In the genomic region with DNA sequence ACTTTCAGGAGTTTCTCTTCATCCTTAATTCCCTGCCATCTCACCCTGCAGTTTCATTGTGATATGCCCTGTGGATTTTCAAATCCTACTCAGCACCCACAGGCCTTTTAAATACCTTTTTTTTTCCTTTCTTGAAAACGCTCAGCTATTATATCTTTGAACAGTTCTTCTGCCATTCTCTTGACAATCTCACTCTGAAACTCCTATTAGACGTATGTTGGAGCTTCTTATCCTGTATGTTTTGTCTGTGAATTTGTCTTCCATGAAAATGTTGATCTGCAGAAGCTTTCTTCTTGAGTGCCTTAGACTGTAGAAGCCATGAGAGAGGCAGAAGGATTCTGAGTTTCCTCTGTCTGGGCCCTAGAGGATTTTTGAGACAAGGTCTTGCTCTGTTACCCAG, we compare ENCODE assay signal across 23 cellular contexts. TPM values are rescaled to one million over a fixed set of nuclear protein-coding genes. Genes with fewer than 3 reads are reported as not detected.
DNase-seq lines count a peak whose midpoint lies in the region; ATAC-seq and TF ChIP-seq lines count a peak whose summit lies in the region.
"Had no signal": no experiment of that assay in that cellular context is flagged by ENCODE, and none has a peak within 500 bp of the region (broad histone marks: within the 10 kb centered on the region; RNA-seq: fewer than 3 reads in every experiment).

No MANE protein-coding gene starts in this region.

- H2AK5ac ChIP-seq in H9 (ENCODE audit: insufficient read length, low read length): no peak overlapping the region

- peaks cover 3% of the 10 kb centered on the region for H3K9me2 ChIP-seq in GM23338 (ENCODE audit: insufficient read depth)

- H3K36me3 Mint-ChIP-seq in GM23338 (ENCODE audit: low read depth) (peaks cover 13% of the 10 kb centered on the region), H9 (ENCODE audit: insufficient read depth in 1 of 3, low read depth in 3 of 3) (peaks cover 7 to 16% (median 7%) of the 10 kb centered on the region in 3 experiments)
- H3K36me3 Mint-ChIP-seq: CD14-positive monocyte had no signal

- no peak for TF ChIP-seq POLR2A in erythroblast (IDR thresholded peaks at IDR 0.05; ENCODE audit: low read length)

- peak; percentile 37 for DNase-seq in DMS 273 (lab: John Stamatoyannopoulos, UW; ENCODE audit: unreplicated experiment)
- DNase-seq in DMS 273 treated with DMSO at 0.1 percent for 48 hours (lab: John Stamatoyannopoulos, UW): no peak
- peak; percentile 18 for DNase-seq in GM23338 (ENCODE audit: low spot score)
- no peak for DNase-seq in adipocyte (ENCODE audit: low read depth)
- DNase-seq in erythroblast (lab: John Stamatoyannopoulos, UW): peak; percentile 5 to 6
- no peak for DNase-seq in mucosa of descending colon
- DNase-seq in COLO668 (lab: John Stamatoyannopoulos, UW; ENCODE audit: unreplicated experiment): no peak
- DNase-seq in H9: no peak
- DNase-seq: ACHN; AML-193; BE2C; CD4-positive, alpha-beta T cell; CD8-positive, alpha-beta memory T cell; COR-L47; DMS79; EL; GDM1; H7; HFFc6 had no signal

- H3K9ac ChIP-seq in adipocyte (ENCODE audit: low read length): no peak overlapping the region
- no peak overlapping the region for H3K9ac ChIP-seq in H9 (ENCODE audit: extremely low read depth, insufficient read length, low read length)
- H3K9ac ChIP-seq: BLaER1 treated with 17β-estradiol and CSF1 and Interleukin-3, amounts not matched to agents 10 nM and 100 nM had no signal

- no peak overlapping the region for H3K4me2 ChIP-seq in GM23338
- no peak overlapping the region for H3K4me2 ChIP-seq in H9 (ENCODE audit: insufficient read depth, insufficient read length, low read length)
- H3K4me2 ChIP-seq: BLaER1 treated with 17β-estradiol and CSF1 and Interleukin-3, amounts not matched to agents 10 nM and 100 nM had no signal

- H3K4ac ChIP-seq in H9 (ENCODE audit: low read depth, low read length): no peak overlapping the region

- H3K4me1 ChIP-seq in GM23338 (ENCODE audit: insufficient read depth) (no peaks in the 10 kb centered on the region), adipocyte (ENCODE audit: control insufficient read depth, insufficient read depth, low read length) (no peaks in the 10 kb centered on the region), mucosa of descending colon (ENCODE audit: low read depth) (no peaks in the 10 kb centered on the region), H9 (ENCODE audit: insufficient read depth, low read length) (no peaks in the 10 kb centered on the region)
- H3K4me1 ChIP-seq: BE2C; BLaER1 treated with 17β-estradiol and CSF1 and Interleukin-3, amounts not matched to agents 10 nM and 100 nM had no signal

- H3K27me3 ChIP-seq in GM23338 (ENCODE audit: insufficient read depth) (no peaks in the 10 kb centered on the region), adipocyte (replicated peaks; ENCODE audit: control insufficient read depth, insufficient read depth, low read length) (peaks cover 9% of the 10 kb centered on the region), H9 (ENCODE audit: insufficient read depth, low read length) (no peaks in the 10 kb centered on the region)
- H3K27me3 ChIP-seq: BLaER1 treated with 17β-estradiol and CSF1 and Interleukin-3, amounts not matched to agents 10 nM and 100 nM had no signal

- H3K27ac ChIP-seq in GM23338 (ENCODE audit: low read depth): no peak overlapping the region
- H3K27ac ChIP-seq in H9 (ENCODE audit: insufficient read length, low read depth, low read length): no peak overlapping the region
- H3K27ac ChIP-seq: 22Rv1; BLaER1 treated with 17β-estradiol and CSF1 and Interleukin-3, amounts not matched to agents 10 nM and 100 nM had no signal

- H3K79me1 ChIP-seq in H9 (ENCODE audit: insufficient read depth, low read depth, low read length, poor library complexity, severe bottlenecking): no peaks in the 10 kb centered on the region

- H3K9me3 ChIP-seq in adipocyte (ENCODE audit: control insufficient read depth, low read length) (peaks cover 16% of the 10 kb centered on the region), mucosa of descending colon (peaks cover 13% of the 10 kb centered on the region), H9 (ENCODE audit: control insufficient read depth, low read depth, low read length) (peaks cover 6% of the 10 kb centered on the region)

- H3K79me2 ChIP-seq in GM23338 (replicated peaks; ENCODE audit: insufficient read depth) (no peaks in the 10 kb centered on the region), H9 (ENCODE audit: insufficient read depth, low read length) (no peaks in the 10 kb centered on the region)

- no peaks in the 10 kb centered on the region for H3K4me1 Mint-ChIP-seq in GM23338
- no peaks in the 10 kb centered on the region for H3K4me1 Mint-ChIP-seq in H9
- H3K4me1 Mint-ChIP-seq: CD14-positive monocyte; CD8-positive, alpha-beta memory T cell had no signal

- ATAC-seq in GM23338: no peak
- no peak for ATAC-seq in mucosa of descending colon
- ATAC-seq: HCT116 had no signal

- no peaks in the 10 kb centered on the region for H4K20me1 ChIP-seq in GM23338 (replicated peaks; ENCODE audit: insufficient read depth)
- no peaks in the 10 kb centered on the region for H4K20me1 ChIP-seq in H9 (ENCODE audit: control insufficient read depth, insufficient read depth, insufficient read length)
- H4K20me1 ChIP-seq: BLaER1 treated with 17β-estradiol and CSF1 and Interleukin-3, amounts not matched to agents 10 nM and 100 nM had no signal

- H3K23ac ChIP-seq in H9 (ENCODE audit: insufficient read length, low read depth, low read length): no peak overlapping the region

- no peak overlapping the region for H2BK12ac ChIP-seq in H9 (ENCODE audit: insufficient read length, low read depth, low read length)

- no peaks in the 10 kb centered on the region for H3K23me2 ChIP-seq in H9 (ENCODE audit: insufficient read length, low read depth, low read length, poor library complexity, severe bottlenecking)

- no CpG with 5 or more reads among the region's 2 CpGs for WGBS in H9 (ENCODE audit: extremely low coverage, insufficient read length, low lambda C conversion rate)

- H3K36me3 ChIP-seq in GM23338 (ENCODE audit: insufficient read depth) (no peaks in the 10 kb centered on the region), adipocyte (ENCODE audit: control insufficient read depth, insufficient read depth, low read length, severe bottlenecking) (no peaks in the 10 kb centered on the region), mucosa of descending colon (ENCODE audit: low read depth) (no peaks in the 10 kb centered on the region)
- H3K36me3 ChIP-seq: BE2C; BLaER1 treated with 17β-estradiol and CSF1 and Interleukin-3, amounts not matched to agents 10 nM and 100 nM had no signal

- no peak overlapping the region for H2BK20ac ChIP-seq in H9 (ENCODE audit: low read depth, low read length, poor library complexity, severe bottlenecking)

- H4K8ac ChIP-seq in H9 (replicated peaks; ENCODE audit: insufficient read length, low read depth, low read length): no peak overlapping the region

- H3F3A ChIP-seq in GM23338 (replicated peaks; ENCODE audit: low read depth): no peaks in the 10 kb centered on the region

- H3K4me3 Mint-ChIP-seq in GM23338 (no peak overlapping the region), H9 (no peak overlapping the region)
- H3K4me3 Mint-ChIP-seq: CD14-positive monocyte; CD4-positive, alpha-beta T cell; CD8-positive, alpha-beta memory T cell; HFFc6 had no signal

- H4K91ac ChIP-seq in H9 (ENCODE audit: insufficient read length, low read depth, low read length): no peak overlapping the region

- H3K27me3 Mint-ChIP-seq in GM23338 (ENCODE audit: insufficient read depth, low read depth, poor library complexity) (no peaks in the 10 kb centered on the region), H9 (ENCODE audit: low read depth) (peaks cover 4% of the 10 kb centered on the region; the same call in 1 of the 2 replicates)
- H3K27me3 Mint-ChIP-seq: CD4-positive, alpha-beta T cell had no signal

- H3K4me3 ChIP-seq in GM23338 (no peak overlapping the region), adipocyte (ENCODE audit: low read length) (peak overlapping the region; percentile 4), mucosa of descending colon (no peak overlapping the region)
- H3K4me3 ChIP-seq: BLaER1 treated with 17β-estradiol and CSF1 and Interleukin-3, amounts not matched to agents 10 nM and 100 nM had no signal

- intact Hi-C loops in mucosa of descending colon (cut with DNase I, micrococcal nuclease): no loop called here

- H2AFZ ChIP-seq in GM23338 (no peak overlapping the region), H9 (ENCODE audit: low read length) (no peak overlapping the region)

- H4K5ac ChIP-seq in H9 (ENCODE audit: insufficient read length, low read depth, low read length): no peak overlapping the region

- TF ChIP-seq CTCF in GM23338 (conservative IDR thresholded peaks at IDR 0.05; ENCODE audit: low read depth in 2 of 2) (no peak), mucosa of descending colon (IDR thresholded peaks at IDR 0.05) (no peak), H9 (conservative IDR thresholded peaks at IDR 0.05) (no peak)

- H3K9me3 Mint-ChIP-seq in GM23338 (peaks cover 15% of the 10 kb centered on the region), H9 (peaks cover 16% of the 10 kb centered on the region in 2 experiments)

- no peak overlapping the region for H3T11ph ChIP-seq in H9 (ENCODE audit: low read length)

- no peak overlapping the region for H2BK5ac ChIP-seq in H9 (ENCODE audit: insufficient read length, low read length)

- no peak overlapping the region for H3K27ac Mint-ChIP-seq in GM23338
- H3K27ac Mint-ChIP-seq in H9: no peak overlapping the region
- H3K27ac Mint-ChIP-seq: CD14-positive monocyte; CD4-positive, alpha-beta T cell; CD8-positive, alpha-beta memory T cell; HFFc6 had no signal

- no peak overlapping the region for H2BK120ac ChIP-seq in H9 (ENCODE audit: low read depth, low read length, poor library complexity, severe bottlenecking)

- H3K18ac ChIP-seq in H9 (ENCODE audit: insufficient read length, low read depth, low read length): no peak overlapping the region

- no peak overlapping the region for H2BK15ac ChIP-seq in H9 (ENCODE audit: low read depth, low read length)

- H3K56ac ChIP-seq in H9 (ENCODE audit: insufficient read length, low read depth, low read length): no peak overlapping the region

- H3K14ac ChIP-seq in H9 (ENCODE audit: insufficient read depth, low read length): no peak overlapping the region

TF ChIP-seq in GM23338, 12 proteins besides CTCF, POLR2A, EP300 and RAD21:
- TF ChIP-seq EZH2phosphoT487 (IDR thresholded peaks at IDR 0.05; ENCODE audit: unreplicated experiment): no peak
- TF ChIP-seq EZH2 (IDR thresholded peaks at IDR 0.05; ENCODE audit: low read depth, unreplicated experiment): no peak
- no peak for TF ChIP-seq NANOG (IDR thresholded peaks at IDR 0.05; ENCODE audit: borderline replicate concordance)

RNA-seq across cellular contexts. Expression of a gene that starts 18.9 kb away (rescaled TPM):
- total RNA-seq in GM23338 (2014; rRNA removed; shearing (Covaris generic)): 26.5 and 30.5 TPM in 2 replicates
- 88.7 and 107 TPM in 2 replicates for polyA plus RNA-seq in GM23338 (2016; fragmentation: Nextera tagmentation; extraction: Ambion mirVana)
- 10 to 100 TPM; 19.8 to 24.2 (median 23.3) TPM for total RNA-seq in mucosa of descending colon
- 27.3 and 28.8 TPM in 2 replicates for total RNA-seq in H9 (2021)

Comparison
In these comparisons a context has a peak if more than half of its experiments do, and no peak if none do; other contexts are left out.
1. DNase-seq: peak in DMS 273 (single experiment), GM23338 (single experiment) and erythroblast (2 of 2); none in DMS 273 treated with DMSO at 0.1 percent for 48 hours (single experiment), adipocyte (single experiment), mucosa of descending colon (0 of 3), COLO668 (single experiment) and H9 (single experiment).